In genomic region chr2:68839260-68839833, GRCh38 we compare ENCODE assay signal across 9 cellular contexts.
DNase-seq lines count a peak whose midpoint lies in the region; ATAC-seq and TF ChIP-seq lines count a peak whose summit lies in the region.
"Had no signal": no experiment of that assay in that cellular context is flagged by ENCODE, and none has a peak within 500 bp of the region (broad histone marks: within the 10 kb centered on the region; RNA-seq: fewer than 3 reads in every experiment).

No MANE protein-coding gene starts in this region.

- no peaks in the 10 kb centered on the region for H3K36me3 ChIP-seq in brain microvascular endothelial cell (replicated peaks)

- in situ Hi-C loops in brain microvascular endothelial cell (cut with HindIII; ENCODE audit: low pct_ligation_motif_present, low sequenced_read_pairs): no loop called here

- no peak for ATAC-seq in HG02884 (IDR thresholded peaks at IDR 0.05; ENCODE audit: unreplicated experiment)

- TF ChIP-seq CTCF in brain microvascular endothelial cell (IDR thresholded peaks at IDR 0.05; ENCODE audit: low read depth, low read length, missing control alignments) (peak; percentile 75), retinal pigment epithelial cell (conservative IDR thresholded peaks at IDR 0.05; ENCODE audit: low read depth, low read length) (peak; percentile 46)

- no peaks in the 10 kb centered on the region for H3K27me3 ChIP-seq in brain microvascular endothelial cell (replicated peaks)

- peak; percentile 4 for DNase-seq in NCI-H2029 treated with DMSO at 0.1 percent for 48 hours (lab: John Stamatoyannopoulos, UW)
- no peak for DNase-seq in NCI-H2029 (lab: John Stamatoyannopoulos, UW)
- DNase-seq in Kasumi-1 (lab: John Stamatoyannopoulos, UW): peak; percentile 38 to 57
- no peak for DNase-seq in brain microvascular endothelial cell
- no peak for DNase-seq in retinal pigment epithelial cell (ENCODE audit: low read depth)
- DNase-seq in NCI-H2227 (lab: John Stamatoyannopoulos, UW; ENCODE audit: unreplicated experiment): no peak
- DNase-seq in NCI-H2171 (lab: John Stamatoyannopoulos, UW): no peak
- DNase-seq: NCI-H345 had no signal

- no peak overlapping the region for H3K27ac ChIP-seq in brain microvascular endothelial cell

- H3K4me3 ChIP-seq in brain microvascular endothelial cell (ENCODE audit: low read depth, low read length) (no peak overlapping the region), retinal pigment epithelial cell (ENCODE audit: low read length) (no peak overlapping the region)

Comparison
In these comparisons a context has a peak if more than half of its experiments do, and no peak if none do; other contexts are left out.
1. DNase-seq: peak in NCI-H2029 treated with DMSO at 0.1 percent for 48 hours (single experiment) and Kasumi-1 (2 of 2); none in NCI-H2029 (single experiment), brain microvascular endothelial cell (single experiment), retinal pigment epithelial cell (single experiment), NCI-H2227 (single experiment) and NCI-H2171 (single experiment).